In the genomic region with DNA sequence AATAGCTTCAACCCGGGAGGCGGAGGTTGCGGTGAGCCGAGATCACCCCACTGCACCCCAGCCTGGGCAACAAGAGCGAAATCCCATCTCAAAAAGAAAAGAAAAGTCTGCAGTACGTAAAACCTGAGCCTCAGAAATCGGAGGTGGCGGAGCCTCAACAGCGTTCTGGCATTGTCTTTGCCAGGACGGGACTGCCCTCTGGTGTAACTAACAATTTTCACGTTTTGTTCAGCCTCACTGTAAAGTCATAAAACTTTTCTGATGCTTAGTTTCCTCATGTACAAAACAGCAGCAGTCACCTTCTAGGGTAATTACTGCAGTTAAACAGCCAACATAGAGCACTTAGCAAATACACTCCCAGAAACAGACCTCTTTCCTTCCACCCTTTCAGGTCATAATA, we compare ENCODE assay signal across 16 cellular contexts.
DNase-seq lines count a peak whose midpoint lies in the region; ATAC-seq, FAIRE-seq and TF ChIP-seq lines count a peak whose summit lies in the region.
"Had no signal": no experiment of that assay in that cellular context is flagged by ENCODE, and none has a peak within 500 bp of the region (broad histone marks: within the 10 kb centered on the region; RNA-seq: fewer than 3 reads in every experiment).

No MANE protein-coding gene starts in this region.

- H3K27me3 Mint-ChIP-seq in activated CD4-positive, alpha-beta T cell treated with anti-CD3 and anti-CD28 coated beads for 36 hours = no peaks in the 10 kb centered on the region
- H3K27me3 Mint-ChIP-seq in progenitor cell of endocrine pancreas = no peaks in the 10 kb centered on the region
- H3K27me3 Mint-ChIP-seq: activated B cell treated with CpG ODN at 0.5 μM for 24 hours; central memory CD8-positive, alpha-beta T cell had no signal

- H3K9me3 ChIP-seq in Loucy (ENCODE audit: insufficient read depth, low read depth, low read length) (no peaks in the 10 kb centered on the region), body of pancreas (no peaks in the 10 kb centered on the region)

- CTCF ChIA-PET in activated CD4-positive, alpha-beta T cell treated with anti-CD3 and anti-CD28 coated beads for 36 hours (lab: Charles Lee) = interaction anchor here (0.6 kb wide), 1 partner anchor 422 kb away, joined by 3 read pairs; no protein-coding TSS in a partner anchor

- no peak overlapping the region for H3K9ac ChIP-seq in Loucy (ENCODE audit: low read depth, low read length, poor library complexity, severe bottlenecking)
- H3K9ac ChIP-seq: parathyroid adenoma had no signal

- H3K79me2 ChIP-seq in Loucy (ENCODE audit: insufficient read depth, low read length) = no peaks in the 10 kb centered on the region

- H3K4me3 ChIP-seq in Loucy (ENCODE audit: low read length, poor library complexity, severe bottlenecking) (no peak overlapping the region), body of pancreas (no peak overlapping the region)
- H3K4me3 ChIP-seq: PC-9 had no signal

- 53 to 71% methylated on average over 10 to 11 of the region's 11 CpGs for WGBS in body of pancreas, 2 donors

- no peak for FAIRE-seq in HTR-8/SVneo (lab: Jason Lieb, UNC)
- FAIRE-seq: endothelial cell of umbilical vein had no signal

- H4K20me1 ChIP-seq in Loucy (ENCODE audit: insufficient read depth, low read length, poor library complexity, severe bottlenecking) = no peaks in the 10 kb centered on the region

- H3K4me2 ChIP-seq in Loucy (ENCODE audit: low read depth, low read length, poor library complexity, severe bottlenecking) = no peak overlapping the region
- H3K4me2 ChIP-seq: PC-9 had no signal

- no peak overlapping the region for H3K27ac Mint-ChIP-seq in activated CD4-positive, alpha-beta T cell treated with anti-CD3 and anti-CD28 coated beads for 36 hours
- peak overlapping the region; percentile 2 for H3K27ac Mint-ChIP-seq in progenitor cell of endocrine pancreas
- H3K27ac Mint-ChIP-seq: activated B cell treated with CpG ODN at 0.5 μM for 24 hours had no signal

- ATAC-seq in activated CD4-positive, alpha-beta T cell treated with anti-CD3 and anti-CD28 coated beads for 36 hours = no peak
- no peak for ATAC-seq in body of pancreas
- no peak for ATAC-seq in GM19328 (IDR thresholded peaks at IDR 0.05; ENCODE audit: unreplicated experiment)

- TF ChIP-seq CTCF in Loucy (conservative IDR thresholded peaks at IDR 0.05; ENCODE audit: low read length) (peak; percentile 49), body of pancreas (IDR thresholded peaks at IDR 0.05) (peak in 5 of 7 experiments; percentile 11 to 56 (median 50)), progenitor cell of endocrine pancreas (IDR thresholded peaks at IDR 0.05; ENCODE audit: unreplicated experiment) (no peak)

- no peak overlapping the region for H2AFZ ChIP-seq in Loucy (ENCODE audit: low read length)
- H2AFZ ChIP-seq: parathyroid adenoma, PC-9 had no signal

- H3K4me1 Mint-ChIP-seq in activated CD4-positive, alpha-beta T cell treated with anti-CD3 and anti-CD28 coated beads for 36 hours = peaks cover 7% of the 10 kb centered on the region
- peaks cover 26% of the 10 kb centered on the region for H3K4me1 Mint-ChIP-seq in progenitor cell of endocrine pancreas (ENCODE audit: low read depth)
- H3K4me1 Mint-ChIP-seq: central memory CD8-positive, alpha-beta T cell had no signal

- TF ChIP-seq POLR2A in body of pancreas (IDR thresholded peaks at IDR 0.05) = no peak

- H3K27me3 ChIP-seq in Loucy (ENCODE audit: insufficient read depth, low read length, poor library complexity, severe bottlenecking) (no peaks in the 10 kb centered on the region), body of pancreas (no peaks in the 10 kb centered on the region)

- no peaks in the 10 kb centered on the region for H3K4me1 ChIP-seq in Loucy (ENCODE audit: insufficient read depth, low read length, poor library complexity, severe bottlenecking)
- peaks cover 73% of the 10 kb centered on the region for H3K4me1 ChIP-seq in body of pancreas
- H3K4me1 ChIP-seq: parathyroid adenoma had no signal

- H3K27ac ChIP-seq in body of pancreas = peak overlapping the region; percentile 4 to 87 (median 47)
- H3K27ac ChIP-seq: parathyroid adenoma, PC-9 had no signal

- H3K36me3 Mint-ChIP-seq in activated CD4-positive, alpha-beta T cell treated with anti-CD3 and anti-CD28 coated beads for 36 hours (ENCODE audit: low read depth) = no peaks in the 10 kb centered on the region
- H3K36me3 Mint-ChIP-seq in progenitor cell of endocrine pancreas (ENCODE audit: insufficient read depth) = peaks cover 26% of the 10 kb centered on the region

- H3K36me3 ChIP-seq in Loucy (ENCODE audit: insufficient read depth, low read length) = no peaks in the 10 kb centered on the region
- no peaks in the 10 kb centered on the region for H3K36me3 ChIP-seq in body of pancreas (replicated peaks in 1 of 2; ENCODE audit: insufficient read depth in 1 of 2, low read depth in 2 of 2)

- H3K9me2 ChIP-seq in Loucy (replicated peaks; ENCODE audit: low read depth, low read length) = no peaks in the 10 kb centered on the region

- H3F3A ChIP-seq in Loucy (ENCODE audit: low read depth) = no peaks in the 10 kb centered on the region

- DNase-seq in activated CD4-positive, alpha-beta T cell treated with anti-CD3 and anti-CD28 coated beads for 36 hours = peak; percentile 15
- no peak for DNase-seq in activated CD4-positive, alpha-beta T cell treated with anti-CD3 and anti-CD28 coated beads, Interleukin-2, amount 50 U/mL, for 48 hours
- DNase-seq in body of pancreas (peak; percentile 44 to 64 (median 62)), progenitor cell of endocrine pancreas (ENCODE audit: low spot score, unreplicated experiment) (no peak), HTR-8/SVneo (ENCODE audit: insufficient read length, low spot score) (no peak), foreskin melanocyte (no peak)
- DNase-seq: activated B cell treated with CpG ODN at 0.5 μM for 24 hours, DMS79 treated with DMSO at 0.1 percent for 48 hours, islet precursor cell, NCI-H2029, PC-9 had no signal

- POLR2A ChIA-PET in activated CD4-positive, alpha-beta T cell treated with anti-CD3 and anti-CD28 coated beads for 36 hours (lab: Charles Lee) = no interaction called here

- H3K4me3 Mint-ChIP-seq in activated CD4-positive, alpha-beta T cell treated with anti-CD3 and anti-CD28 coated beads for 36 hours = no peak overlapping the region
- H3K4me3 Mint-ChIP-seq in progenitor cell of endocrine pancreas (ENCODE audit: low read depth) = no peak overlapping the region
- H3K4me3 Mint-ChIP-seq: activated B cell treated with CpG ODN at 0.5 μM for 24 hours; central memory CD8-positive, alpha-beta T cell had no signal

- intact Hi-C loops in activated CD4-positive, alpha-beta T cell treated with anti-CD3 and anti-CD28 coated beads for 36 hours (cut with DNase I, micrococcal nuclease) = no loop called here
- intact Hi-C loops in body of pancreas (cut with DNase I) = no loop called here

- no peaks in the 10 kb centered on the region for H3K9me3 Mint-ChIP-seq in activated CD4-positive, alpha-beta T cell treated with anti-CD3 and anti-CD28 coated beads for 36 hours (ENCODE audit: low read depth)
- H3K9me3 Mint-ChIP-seq in progenitor cell of endocrine pancreas (ENCODE audit: low read depth) = peaks cover 5% of the 10 kb centered on the region
- H3K9me3 Mint-ChIP-seq: activated B cell treated with CpG ODN at 0.5 μM for 24 hours; central memory CD8-positive, alpha-beta T cell had no signal

Comparison
In these comparisons a context has a peak if more than half of its experiments do, and no peak if none do; other contexts are left out.
1. DNase-seq: peak in activated CD4-positive, alpha-beta T cell treated with anti-CD3 and anti-CD28 coated beads for 36 hours (single experiment) and body of pancreas (4 of 4); none in activated CD4-positive, alpha-beta T cell treated with anti-CD3 and anti-CD28 coated beads, Interleukin-2, amount 50 U/mL, for 48 hours (0 of 2), progenitor cell of endocrine pancreas (single experiment), HTR-8/SVneo (single experiment) and foreskin melanocyte (single experiment).